In genomic region chr11:95268386-95268785, GRCh38 we compare ENCODE assay signal across 19 cellular contexts.
"Had no signal": no experiment of that assay in that cellular context is flagged by ENCODE, and none has a peak within 500 bp of the region (broad histone marks: within the 10 kb centered on the region; RNA-seq: fewer than 3 reads in every experiment).

No MANE protein-coding gene starts in this region.

- H3K27ac ChIP-seq: adrenal gland, brain microvascular endothelial cell, lower lobe of right lung, right lobe of liver, vagina had no signal

- H3K9me3 ChIP-seq: adrenal gland, lower lobe of right lung, right lobe of liver, vagina had no signal

- H3K27me3 ChIP-seq: adrenal gland, brain microvascular endothelial cell, right lobe of liver, vagina had no signal

- H3K36me3 ChIP-seq: adrenal gland, brain microvascular endothelial cell, lower lobe of right lung, right lobe of liver, vagina had no signal

- DNase-seq: activated CD4-positive, alpha-beta T cell treated with anti-CD3 and anti-CD28 coated beads for 36 hours; activated CD4-positive, CD25-positive, alpha-beta regulatory T cell; activated CD8-positive, alpha-beta memory T cell treated with anti-CD3 and anti-CD28 coated beads, Interleukin-2, amount 10 ng/mL, durations not matched to agents 7 days and 5 days; activated CD8-positive, alpha-beta T cell treated with anti-CD3 and anti-CD28 coated beads, Interleukin-2, amount 10 ng/mL, durations not matched to agents 7 days and 5 days; activated naive CD4-positive, alpha-beta T cell treated with Interleukin-2 at 50 U/mL for 16 hours; activated T-cell treated with anti-CD3 and anti-CD28 coated beads, Interleukin-2, amount 50 U/mL, for 48 hours; adrenal gland; aorta; brain microvascular endothelial cell; cortex of kidney; effector memory CD8-positive, alpha-beta T cell; erythroblast; lower lobe of right lung; mesendoderm; right lobe of liver; stimulated activated CD4-positive, alpha-beta T cell treated with anti-CD3 and anti-CD28 coated beads, Interleukin-4, amount 100 ng/mL, for 24 hours had no signal

- H3K4me3 ChIP-seq: adrenal gland, lower lobe of right lung, right lobe of liver, vagina had no signal

- ATAC-seq: activated CD4-positive, alpha-beta T cell treated with anti-CD3 and anti-CD28 coated beads for 36 hours; activated CD8-positive, alpha-beta memory T cell treated with anti-CD3 and anti-CD28 coated beads, Interleukin-2, amount 10 ng/mL, durations not matched to agents 7 days and 5 days; activated CD8-positive, alpha-beta T cell treated with anti-CD3 and anti-CD28 coated beads, Interleukin-2, amount 10 ng/mL, durations not matched to agents 7 days and 5 days; effector memory CD8-positive, alpha-beta T cell; natural killer cell treated with Interleukin-12 subunit alpha and Interleukin-12 subunit beta and Interleukin-15 and Interleukin-18, amount 100 ng/mL, for 72 hours; stimulated activated effector memory CD8-positive, alpha-beta T cell treated with anti-CD3 and anti-CD28 coated beads, Interleukin-12 subunit alpha, Interleukin-12 subunit beta, amount 100 ng/mL, for 72 hours had no signal
